1 cellular context compared by ENCODE assay signal in the genomic region with DNA sequence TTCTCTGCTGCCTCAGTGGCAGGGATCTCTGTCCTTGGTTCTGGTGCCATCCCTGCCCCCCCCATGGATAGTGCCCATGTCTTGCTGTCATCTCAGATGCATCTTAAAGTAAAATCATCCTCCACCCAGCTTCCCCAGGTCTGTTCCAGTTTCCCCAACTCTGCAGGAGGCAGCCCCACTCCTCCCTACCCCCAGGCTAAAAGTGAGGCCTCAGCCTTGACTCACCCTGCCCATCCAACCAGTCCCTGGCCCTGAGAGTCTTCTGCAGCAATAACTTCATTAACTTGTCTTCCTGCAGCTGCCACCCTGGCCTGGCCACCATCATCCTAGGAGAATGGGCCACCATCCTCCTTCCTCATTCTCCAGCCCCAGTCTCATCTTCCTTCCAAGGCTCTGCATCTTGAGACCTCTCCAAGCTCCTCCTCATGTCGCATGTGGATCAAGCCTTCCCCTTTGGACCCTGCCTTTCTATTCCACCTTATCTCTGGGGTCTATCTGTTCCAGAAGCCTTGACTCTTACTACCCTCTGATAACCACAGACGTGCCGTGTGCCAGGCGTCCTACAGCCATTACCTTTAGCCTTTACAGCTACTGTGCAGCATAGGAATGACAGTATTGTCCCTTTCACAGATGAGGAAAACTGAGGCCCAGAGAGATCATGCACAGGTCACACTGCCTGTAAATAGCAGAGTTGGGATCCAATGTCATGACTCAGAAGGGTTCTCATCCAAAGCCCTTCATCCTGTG.
TF ChIP-seq lines count a peak whose summit lies in the region.

No MANE protein-coding gene starts in this region.

TF ChIP-seq in HEK293, 187 proteins besides CTCF, POLR2A, EP300 and RAD21 (continued from another document):
- TF ChIP-seq, protein P1, sequence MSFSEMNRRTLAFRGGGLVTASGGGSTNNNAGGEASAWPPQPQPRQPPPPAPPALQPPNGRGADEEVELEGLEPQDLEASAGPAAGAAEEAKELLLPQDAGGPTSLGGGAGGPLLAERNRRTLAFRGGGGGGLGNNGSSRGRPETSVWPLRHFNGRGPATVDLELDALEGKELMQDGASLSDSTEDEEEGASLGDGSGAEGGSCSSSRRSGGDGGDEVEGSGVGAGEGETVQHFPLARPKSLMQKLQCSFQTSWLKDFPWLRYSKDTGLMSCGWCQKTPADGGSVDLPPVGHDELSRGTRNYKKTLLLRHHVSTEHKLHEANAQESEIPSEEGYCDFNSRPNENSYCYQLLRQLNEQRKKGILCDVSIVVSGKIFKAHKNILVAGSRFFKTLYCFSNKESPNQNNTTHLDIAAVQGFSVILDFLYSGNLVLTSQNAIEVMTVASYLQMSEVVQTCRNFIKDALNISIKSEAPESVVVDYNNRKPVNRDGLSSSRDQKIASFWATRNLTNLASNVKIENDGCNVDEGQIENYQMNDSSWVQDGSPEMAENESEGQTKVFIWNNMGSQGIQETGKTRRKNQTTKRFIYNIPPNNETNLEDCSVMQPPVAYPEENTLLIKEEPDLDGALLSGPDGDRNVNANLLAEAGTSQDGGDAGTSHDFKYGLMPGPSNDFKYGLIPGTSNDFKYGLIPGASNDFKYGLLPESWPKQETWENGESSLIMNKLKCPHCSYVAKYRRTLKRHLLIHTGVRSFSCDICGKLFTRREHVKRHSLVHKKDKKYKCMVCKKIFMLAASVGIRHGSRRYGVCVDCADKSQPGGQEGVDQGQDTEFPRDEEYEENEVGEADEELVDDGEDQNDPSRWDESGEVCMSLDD (tag by site-specific recombination; IDR thresholded peaks at IDR 0.05): no peak
- TF ChIP-seq, protein P2, sequence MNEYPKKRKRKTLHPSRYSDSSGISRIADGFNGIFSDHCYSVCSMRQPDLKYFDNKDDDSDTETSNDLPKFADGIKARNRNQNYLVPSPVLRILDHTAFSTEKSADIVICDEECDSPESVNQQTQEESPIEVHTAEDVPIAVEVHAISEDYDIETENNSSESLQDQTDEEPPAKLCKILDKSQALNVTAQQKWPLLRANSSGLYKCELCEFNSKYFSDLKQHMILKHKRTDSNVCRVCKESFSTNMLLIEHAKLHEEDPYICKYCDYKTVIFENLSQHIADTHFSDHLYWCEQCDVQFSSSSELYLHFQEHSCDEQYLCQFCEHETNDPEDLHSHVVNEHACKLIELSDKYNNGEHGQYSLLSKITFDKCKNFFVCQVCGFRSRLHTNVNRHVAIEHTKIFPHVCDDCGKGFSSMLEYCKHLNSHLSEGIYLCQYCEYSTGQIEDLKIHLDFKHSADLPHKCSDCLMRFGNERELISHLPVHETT (tag by site-specific recombination; IDR thresholded peaks at IDR 0.05): no peak
- TF ChIP-seq ZNF404 (tag by site-specific recombination; IDR thresholded peaks at IDR 0.05): no peak
